28 cellular contexts compared by ENCODE assay signal in genomic region chr13:75170321-75170720, GRCh38.
"Had no signal": no experiment of that assay in that cellular context is flagged by ENCODE, and none has a peak within 500 bp of the region (broad histone marks: within the 10 kb centered on the region; RNA-seq: fewer than 3 reads in every experiment).

No MANE protein-coding gene starts in this region.

- DNase-seq: activated CD4-positive, alpha-beta memory T cell treated with anti-CD3 and anti-CD28 coated beads for 36 hours; activated CD4-positive, alpha-beta T cell treated with anti-CD3 and anti-CD28 coated beads, Interleukin-2, amount 10 ng/mL, durations not matched to agents 7 days and 5 days; activated CD4-positive, CD25-positive, alpha-beta regulatory T cell; activated CD8-positive, alpha-beta memory T cell treated with anti-CD3 and anti-CD28 coated beads for 24 hours; activated effector memory CD4-positive, alpha-beta T cell treated with anti-CD3 and anti-CD28 coated beads, Interleukin-2, amount 50 U/mL, for 16 hours; activated naive CD4-positive, alpha-beta T cell treated with anti-CD3 and anti-CD28 coated beads for 36 hours; activated T-cell treated with anti-CD3 and anti-CD28 coated beads, Interleukin-2, amount 50 U/mL, for 4 hours; amygdala; brain microvascular endothelial cell; Karpas-422; MM.1S; NCI-H1105; NCI-H1436; NCI-H1694 treated with DMSO at 0.1 percent for 48 hours; NCI-H2029 treated with DMSO at 0.1 percent for 48 hours; NCI-H345; NCI-H510A; NCI-H526 treated with DMSO at 0.1 percent for 48 hours; NK-92 treated with Interleukin-12 subunit alpha and Interleukin-12 subunit beta, amount 100 ng/mL, for 24 hours; OCI-M1; RPMI8226; T-cell; T-helper 2 cell; T1000 had no signal

- H3K4me1 Mint-ChIP-seq: activated CD4-positive, alpha-beta T cell treated with anti-CD3 and anti-CD28 coated beads, Interleukin-2, amount 10 ng/mL, durations not matched to agents 7 days and 5 days had no signal

- H3K27ac Mint-ChIP-seq: activated CD4-positive, alpha-beta memory T cell treated with anti-CD3 and anti-CD28 coated beads for 36 hours; activated CD4-positive, alpha-beta T cell treated with anti-CD3 and anti-CD28 coated beads, Interleukin-2, amount 10 ng/mL, durations not matched to agents 7 days and 5 days; activated naive CD4-positive, alpha-beta T cell treated with anti-CD3 and anti-CD28 coated beads for 36 hours; activated naive CD8-positive, alpha-beta T cell; T-cell had no signal

- H3K36me3 ChIP-seq: brain microvascular endothelial cell had no signal

- H3K27me3 Mint-ChIP-seq: activated CD4-positive, alpha-beta T cell treated with anti-CD3 and anti-CD28 coated beads, Interleukin-2, amount 10 ng/mL, durations not matched to agents 7 days and 5 days; activated naive CD8-positive, alpha-beta T cell had no signal

- H3K9me3 Mint-ChIP-seq: activated CD4-positive, alpha-beta T cell treated with anti-CD3 and anti-CD28 coated beads, Interleukin-2, amount 10 ng/mL, durations not matched to agents 7 days and 5 days; activated naive CD4-positive, alpha-beta T cell treated with anti-CD3 and anti-CD28 coated beads for 36 hours; activated T-cell treated with anti-CD3 and anti-CD28 coated beads, Interleukin-2, amount 50 U/mL, for 4 hours; T-cell had no signal

- H3K4me3 ChIP-seq: SK-N-MC had no signal

- ATAC-seq: activated T-cell treated with anti-CD3 and anti-CD28 coated beads, Interleukin-2, amount 50 U/mL, for 4 hours; Panc1; Right ventricle myocardium inferior; T-cell had no signal

- H3K27me3 ChIP-seq: brain microvascular endothelial cell had no signal

- H3K4me3 Mint-ChIP-seq: activated CD4-positive, alpha-beta memory T cell treated with anti-CD3 and anti-CD28 coated beads for 36 hours; activated CD4-positive, alpha-beta T cell treated with anti-CD3 and anti-CD28 coated beads, Interleukin-2, amount 10 ng/mL, durations not matched to agents 7 days and 5 days; activated naive CD4-positive, alpha-beta T cell treated with anti-CD3 and anti-CD28 coated beads for 36 hours; activated naive CD8-positive, alpha-beta T cell; activated T-cell treated with anti-CD3 and anti-CD28 coated beads, Interleukin-2, amount 50 U/mL, for 4 hours; T-cell had no signal

- H3K27ac ChIP-seq: brain microvascular endothelial cell, SK-N-MC had no signal
